In genomic region chr11:108121274-108122155, GRCh38 we compare ENCODE assay signal across 8 cellular contexts. TPM values are rescaled to one million over a fixed set of nuclear protein-coding genes. Genes with fewer than 3 reads are reported as not detected.
DNase-seq lines count a peak whose midpoint lies in the region; ATAC-seq and TF ChIP-seq lines count a peak whose summit lies in the region.

Gene ACAT1, plus strand, starts transcription at chr11:108121567. Its CDS starts 40 bp downstream, at chr11:108121607.

- H3K36me3 ChIP-seq in OCI-LY7 (ENCODE audit: insufficient read depth, low read length), result peaks cover 14% of the 10 kb centered on the region
- no peaks in the 10 kb centered on the region for H3K36me3 ChIP-seq in mucosa of descending colon (ENCODE audit: low read depth)

- no peak for TF ChIP-seq CTCF in OCI-LY7 (conservative IDR thresholded peaks at IDR 0.05; ENCODE audit: low read length)
- TF ChIP-seq CTCF in epithelial cell of esophagus (IDR thresholded peaks at IDR 0.05; ENCODE audit: insufficient read depth, low read depth, low read length, missing control alignments), result peak; percentile 16
- TF ChIP-seq CTCF in mucosa of descending colon (IDR thresholded peaks at IDR 0.05), result peak; percentile 34

- H3K4me3 ChIP-seq in OCI-LY7 (ENCODE audit: low read depth, low read length, poor library complexity, severe bottlenecking) (peak within 1 kb of the TSS; percentile 78), epithelial cell of esophagus (ENCODE audit: low read length) (peak within 1 kb of the TSS; percentile 72), mucosa of descending colon (peak within 1 kb of the TSS; percentile 27)

- peaks cover 35% of the 10 kb centered on the region for H3K4me1 ChIP-seq in OCI-LY7 (ENCODE audit: insufficient read depth, low read length, poor library complexity, severe bottlenecking)
- peaks cover 21% of the 10 kb centered on the region for H3K4me1 ChIP-seq in mucosa of descending colon (ENCODE audit: low read depth)

- intact Hi-C loops in OCI-LY7 (cut with micrococcal nuclease; ENCODE audit: unreplicated experiment), result loop anchor here (1.0 to 5.0 kb wide), 6 partner anchors 101 to 541 kb away; partner anchors contain the start of genes C11orf65, CUL5, NPAT and SLC35F2
- intact Hi-C loops in mucosa of descending colon (cut with DNase I, micrococcal nuclease), result loop anchor here in 1 of 2 donors (5.0 kb wide), 1 partner anchor 541 kb away; no protein-coding TSS in a partner anchor

- H3K9me3 ChIP-seq in OCI-LY7 (ENCODE audit: low read length) (no peaks in the 10 kb centered on the region), mucosa of descending colon (no peaks in the 10 kb centered on the region)

- CTCF ChIA-PET in OCI-LY7 (lab: Charles Lee; ENCODE audit: unreplicated experiment), result no interaction called here

- peak within 1 kb of the TSS; percentile 87 for H3K4me2 ChIP-seq in OCI-LY7 (ENCODE audit: low read length)

- peak; percentile 97 for ATAC-seq in GM21526 (IDR thresholded peaks at IDR 0.05; ENCODE audit: low FRiP score, unreplicated experiment)
- ATAC-seq in mucosa of descending colon, result peak; percentile 95

- H3K27ac ChIP-seq in OCI-LY7 (ENCODE audit: low read depth, low read length, poor library complexity, severe bottlenecking), result peak within 1 kb of the TSS; percentile 43

- peak; percentile 74 for DNase-seq in DMS114 treated with DMSO at 0.1 percent for 48 hours (lab: John Stamatoyannopoulos, UW; ENCODE audit: unreplicated experiment)
- DNase-seq in HuH-7.5 (ENCODE audit: low spot score), result peak; percentile 71
- peak; percentile 94 for DNase-seq in OCI-LY7 (ENCODE audit: low spot score)
- DNase-seq in activated T-cell treated with anti-CD3 and anti-CD28 coated beads for 24 hours (ENCODE audit: low read depth), result peak; percentile 94
- DNase-seq in epithelial cell of esophagus (ENCODE audit: low read depth), result peak; percentile 91
- peak; percentile 99 for DNase-seq in mucosa of descending colon
- DNase-seq in stimulated activated CD8-positive, alpha-beta memory T cell treated with anti-CD3 and anti-CD28 coated beads, Interleukin-4, amount 100 ng/mL, for 4 hours (ENCODE audit: low read depth in 2 of 2, low spot score in 1 of 2), result peak; percentile 88

- POLR2A ChIA-PET in OCI-LY7 (lab: Charles Lee), result interaction anchor here (0.6 to 2.1 kb wide), 2 partner anchors 22 to 38 kb away, joined by 3 to 5 read pairs; no protein-coding TSS in a partner anchor

- no peaks in the 10 kb centered on the region for H3K9me2 ChIP-seq in OCI-LY7 (ENCODE audit: insufficient read depth, low read length)

- peaks cover 36% of the 10 kb centered on the region for H3K79me2 ChIP-seq in OCI-LY7 (ENCODE audit: insufficient read depth, low read depth, low read length)

- no TSS peak for BruUV-seq in OCI-LY7 (replicated peaks; lab: Mats Ljungman, UMichigan)

- peak within 1 kb of the TSS; percentile 80 for H2AFZ ChIP-seq in OCI-LY7 (ENCODE audit: low read length)

- H4K20me1 ChIP-seq in OCI-LY7 (ENCODE audit: insufficient read depth, low read length), result no peaks in the 10 kb centered on the region

RNA-seq across cellular contexts. Expression of gene ACAT1, which starts in this region (rescaled TPM):
- total RNA-seq in OCI-LY7 (2014; rRNA removed; shearing (Covaris generic)), result 69.8 and 83.2 TPM in 2 replicates
- total RNA-seq in OCI-LY7 (2022) (66.7 and 86.3 TPM in 2 replicates), mucosa of descending colon (100 to 1,000 TPM in 1 of 3 donors, 10 to 100 TPM in 2; 88.8 to 123 (median 98.0) TPM)

Comparison
In these comparisons a context has a peak if more than half of its experiments do, and no peak if none do; other contexts are left out.
1. Peak in every context shown above with its lines: DNase-seq, ATAC-seq, H3K4me3 ChIP-seq and H3K27ac ChIP-seq.
2. H3K4me3 ChIP-seq: peak in every context shown above with its lines; median percentile 78 in OCI-LY7; 72 in epithelial cell of esophagus; 27 in mucosa of descending colon.